ENCODE assay signal across 8 cellular contexts in genomic region chr7:36658603-36659516, GRCh38.
DNase-seq lines count a peak whose midpoint lies in the region; ATAC-seq and TF ChIP-seq lines count a peak whose summit lies in the region.

No MANE protein-coding gene starts in this region.

- H3K36me3 ChIP-seq in breast epithelium = no peaks in the 10 kb centered on the region
- no peaks in the 10 kb centered on the region for H3K36me3 ChIP-seq in mesodermal cell (ENCODE audit: control insufficient read depth, insufficient read depth, low read length)
- no peaks in the 10 kb centered on the region for H3K36me3 ChIP-seq in naive thymus-derived CD4-positive, alpha-beta T cell (ENCODE audit: control insufficient read depth in 2 of 3, insufficient read depth in 3 of 3, low read length in 3 of 3)

- CTCF ChIA-PET in naive thymus-derived CD4-positive, alpha-beta T cell (lab: Charles Lee) = interaction anchor here (0.7 to 1.3 kb wide), 2 partner anchors 10 to 13 kb away, joined by 3 to 4 read pairs; no protein-coding TSS in a partner anchor

- POLR2A ChIA-PET in naive thymus-derived CD4-positive, alpha-beta T cell (lab: Charles Lee) = interaction anchor here (1.5 kb wide), 2 partner anchors 16 to 18 kb away, joined by 4 to 5 read pairs; no protein-coding TSS in a partner anchor

- H3K27me3 Mint-ChIP-seq in naive thymus-derived CD4-positive, alpha-beta T cell = no peaks in the 10 kb centered on the region

- WGBS in mesodermal cell (ENCODE audit: insufficient coverage in 2 of 2), 2 experiments = 55% methylated on average over 4 to 5 of the region's 9 CpGs

- H3K9me3 Mint-ChIP-seq in naive thymus-derived CD4-positive, alpha-beta T cell = peaks cover 0 to 3% (median 0%) of the 10 kb centered on the region in 11 donors

- H3K4me1 Mint-ChIP-seq in naive thymus-derived CD4-positive, alpha-beta T cell = peaks cover 5 to 63% (median 21%) of the 10 kb centered on the region in 7 donors

- H3K36me3 Mint-ChIP-seq in naive thymus-derived CD4-positive, alpha-beta T cell = peaks cover 7 to 34% (median 31%) of the 10 kb centered on the region in 5 donors

- TF ChIP-seq CTCF in AG10803 (conservative IDR thresholded peaks at IDR 0.05; ENCODE audit: low read length) = no peak
- no peak for TF ChIP-seq CTCF in breast epithelium (IDR thresholded peaks at IDR 0.05)

- H3K27ac ChIP-seq in breast epithelium (peak overlapping the region; percentile 61 to 68), mesodermal cell (ENCODE audit: low read depth, low read length, severe bottlenecking) (peak overlapping the region; percentile 73)
- H3K27ac ChIP-seq in naive thymus-derived CD4-positive, alpha-beta T cell (ENCODE audit: low read depth, low read length) = no peak overlapping the region

- H3K9me3 ChIP-seq in breast epithelium (no peaks in the 10 kb centered on the region), mesodermal cell (ENCODE audit: control insufficient read depth, low read length) (no peaks in the 10 kb centered on the region)
- no peaks in the 10 kb centered on the region for H3K9me3 ChIP-seq in naive thymus-derived CD4-positive, alpha-beta T cell (ENCODE audit: control insufficient read depth in 2 of 3, low read length in 3 of 3)

- H3K27me3 ChIP-seq in breast epithelium = no peaks in the 10 kb centered on the region
- H3K27me3 ChIP-seq in naive thymus-derived CD4-positive, alpha-beta T cell (ENCODE audit: control insufficient read depth in 2 of 2, insufficient read depth in 2 of 2, low read length in 2 of 2) = no peaks in the 10 kb centered on the region

- no peak for ATAC-seq in HG03571 (IDR thresholded peaks at IDR 0.05; ENCODE audit: unreplicated experiment)
- ATAC-seq in GM19397 (IDR thresholded peaks at IDR 0.05; ENCODE audit: unreplicated experiment) = no peak
- no peak for ATAC-seq in naive thymus-derived CD4-positive, alpha-beta T cell

- H3K4me3 ChIP-seq in AG10803 (ENCODE audit: low read length) (no peak overlapping the region), breast epithelium (no peak overlapping the region), mesodermal cell (ENCODE audit: extremely low read depth, insufficient read depth, low read length, poor library complexity, severe bottlenecking) (no peak overlapping the region)
- no peak overlapping the region for H3K4me3 ChIP-seq in naive thymus-derived CD4-positive, alpha-beta T cell (ENCODE audit: low read length)

- intact Hi-C loops in breast epithelium (cut with DNase I; ENCODE audit: low total_unique reads) = no loop called here
- intact Hi-C loops in naive thymus-derived CD4-positive, alpha-beta T cell (cut with micrococcal nuclease) = no loop called here

- H3K4me1 ChIP-seq in breast epithelium (no peaks in the 10 kb centered on the region), mesodermal cell (ENCODE audit: control insufficient read depth, insufficient read depth, low read length, poor library complexity, severe bottlenecking) (peaks cover 25% of the 10 kb centered on the region)
- H3K4me1 ChIP-seq in naive thymus-derived CD4-positive, alpha-beta T cell (ENCODE audit: control insufficient read depth in 2 of 2, insufficient read depth in 2 of 2, low read length in 2 of 2) = peaks cover 0 to 11% of the 10 kb centered on the region in 2 donors

- H3K27ac Mint-ChIP-seq in naive thymus-derived CD4-positive, alpha-beta T cell = peak overlapping the region in 1 of 9 donors; percentile 3

- TF ChIP-seq POLR2A in breast epithelium (IDR thresholded peaks at IDR 0.05) = no peak

- peak; percentile 80 for DNase-seq in AG10803 (ENCODE audit: low read depth)
- DNase-seq in HuH-7.5 (ENCODE audit: low spot score) = peak; percentile 18
- peak in 1 of 2 donors; percentile 48 for DNase-seq in breast epithelium (ENCODE audit: low spot score in 2 of 2)
- no peak for DNase-seq in T-helper 9 cell
- no peak for DNase-seq in naive thymus-derived CD4-positive, alpha-beta T cell

- no peak overlapping the region for H3K4me3 Mint-ChIP-seq in naive thymus-derived CD4-positive, alpha-beta T cell

Comparison
In these comparisons a context has a peak if more than half of its experiments do, and no peak if none do; other contexts are left out.
1. DNase-seq: peak in AG10803 (single experiment) and HuH-7.5 (single experiment); none in T-helper 9 cell (single experiment) and naive thymus-derived CD4-positive, alpha-beta T cell (0 of 9).